Comparison of ENCODE assay signal across 13 cellular contexts in the genomic region with DNA sequence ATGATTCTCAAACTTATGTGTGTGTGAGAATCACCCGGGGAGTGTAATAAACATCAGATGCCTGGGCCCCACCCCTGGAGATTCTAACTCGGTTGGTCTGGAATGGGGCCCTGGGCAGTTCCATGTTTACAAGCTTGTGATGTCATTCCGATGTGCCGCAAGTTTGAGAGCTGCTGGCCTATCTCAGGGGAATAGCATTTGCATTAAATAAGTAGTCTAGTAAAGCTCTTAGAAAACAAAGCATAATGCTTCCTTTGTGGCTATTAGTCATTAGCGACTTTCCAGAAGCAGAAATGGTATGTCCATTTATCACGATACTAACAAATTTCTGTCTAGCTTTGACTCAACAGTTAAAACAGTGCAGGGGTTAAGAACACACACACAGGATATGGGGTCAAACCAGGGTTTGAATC. TPM values are rescaled to one million over a fixed set of nuclear protein-coding genes. Genes with fewer than 3 reads are reported as not detected.
DNase-seq lines count a peak whose midpoint lies in the region; ATAC-seq and TF ChIP-seq lines count a peak whose summit lies in the region.
"Had no signal": no experiment of that assay in that cellular context is flagged by ENCODE, and none has a peak within 500 bp of the region (broad histone marks: within the 10 kb centered on the region; RNA-seq: fewer than 3 reads in every experiment).

No MANE protein-coding gene starts in this region.

- TF ChIP-seq POLR2A in vagina (IDR thresholded peaks at IDR 0.05) = no peak

- intact Hi-C loops in vagina (cut with DNase I) (no loop called here), aorta (cut with DNase I) (no loop called here)

- DNase-seq in AG08395 (ENCODE audit: low spot score) = peak; percentile 47
- peak; percentile 93 for DNase-seq in HCEC 1CT
- peak; percentile 51 to 58 for DNase-seq in SJCRH30
- DNase-seq in glomerular endothelial cell (ENCODE audit: extremely low read depth, low read depth, low spot score) = peak; percentile 76
- no peak for DNase-seq in vagina (ENCODE audit: extremely low spot score in 2 of 2)
- no peak for DNase-seq in NCI-H2171 treated with DMSO at 0.1 percent for 48 hours (lab: John Stamatoyannopoulos, UW)
- DNase-seq in aorta = no peak
- DNase-seq: activated B cell treated with CpG ODN at 0.5 μM for 24 hours; activated naive CD4-positive, alpha-beta T cell; Kasumi-1; stimulated activated naive CD4-positive, alpha-beta T cell had no signal

- TF ChIP-seq CTCF in vagina (IDR thresholded peaks at IDR 0.05) = no peak

- H3K4me1 ChIP-seq in SJCRH30 = peaks cover 9% of the 10 kb centered on the region
- H3K4me1 ChIP-seq in vagina = no peaks in the 10 kb centered on the region
- H3K4me1 ChIP-seq in aorta (ENCODE audit: control insufficient read depth in 1 of 2, insufficient read depth in 2 of 2, low read length in 2 of 2) = no peaks in the 10 kb centered on the region
- H3K4me1 ChIP-seq: BLaER1 had no signal

- no peaks in the 10 kb centered on the region for H3K27me3 ChIP-seq in SJCRH30
- no peaks in the 10 kb centered on the region for H3K27me3 ChIP-seq in vagina
- no peaks in the 10 kb centered on the region for H3K27me3 ChIP-seq in aorta (ENCODE audit: control insufficient read depth in 1 of 2, insufficient read depth in 2 of 2, low read length in 1 of 2)
- H3K27me3 ChIP-seq: BLaER1 had no signal

- H3K4me3 ChIP-seq in SJCRH30 (peak overlapping the region; percentile 10; the same call in 1 of the 2 replicates), vagina (no peak overlapping the region), aorta (ENCODE audit: low read length in 2 of 2) (no peak overlapping the region)
- H3K4me3 ChIP-seq: BLaER1 had no signal

- 7 to 15% methylated on average over 6 of the region's 6 CpGs for WGBS in aorta, 2 donors

- H3K36me3 ChIP-seq in SJCRH30 (no peaks in the 10 kb centered on the region), vagina (no peaks in the 10 kb centered on the region), aorta (ENCODE audit: control insufficient read depth in 1 of 2, insufficient read depth in 2 of 2, low read length in 1 of 2) (no peaks in the 10 kb centered on the region)
- H3K36me3 ChIP-seq: BLaER1 had no signal

- H3K27ac ChIP-seq in SJCRH30 = no peak overlapping the region
- H3K27ac ChIP-seq in vagina = no peak overlapping the region
- H3K27ac ChIP-seq in aorta (ENCODE audit: low read depth in 1 of 2, low read length in 2 of 2) = no peak overlapping the region
- H3K27ac ChIP-seq: BLaER1 had no signal

- H3K9me3 ChIP-seq in SJCRH30 (replicated peaks) = no peaks in the 10 kb centered on the region
- H3K9me3 ChIP-seq in vagina = no peaks in the 10 kb centered on the region
- no peaks in the 10 kb centered on the region for H3K9me3 ChIP-seq in aorta (ENCODE audit: control insufficient read depth, low read length)
- H3K9me3 ChIP-seq: BLaER1 had no signal

- ATAC-seq in HG03457 (IDR thresholded peaks at IDR 0.05; ENCODE audit: unreplicated experiment) = no peak
- no peak for ATAC-seq in aorta (ENCODE audit: low FRiP score)

RNA-seq across cellular contexts. Expression of gene PGBD4, which starts 20.9 kb away (rescaled TPM):
- total RNA-seq in SJCRH30 (2014; rRNA removed; shearing (Covaris generic)) = 1.9 and 2.5 TPM in 2 replicates
- total RNA-seq in glomerular endothelial cell = 1.1 and 1.5 TPM in 2 replicates
- total RNA-seq in vagina = 1.5 TPM
- 1 to 10 TPM; 1.7 TPM for total RNA-seq in aorta
- 1 to 10 TPM in 1 of 2 donors, under 1 TPM in 1; 0.13 to 1.4 TPM for polyA plus RNA-seq in aorta

RNA-seq across cellular contexts. Expression of gene EMC7, which starts 21.1 kb away (rescaled TPM):
- 32.5 and 33.4 TPM in 2 replicates for total RNA-seq in SJCRH30 (2014; rRNA removed; shearing (Covaris generic))
- total RNA-seq in glomerular endothelial cell (37.1 and 58.6 TPM in 2 replicates), vagina (31.4 TPM), aorta (10 to 100 TPM; 53.5 to 60.1 TPM)
- polyA plus RNA-seq in aorta = 10 to 100 TPM; 65.4 to 91.5 TPM

Comparison
In these comparisons a context has a peak if more than half of its experiments do, and no peak if none do; other contexts are left out.
1. DNase-seq: peak in AG08395 (single experiment), HCEC 1CT (single experiment), SJCRH30 (2 of 2) and glomerular endothelial cell (single experiment); none in vagina (0 of 2), NCI-H2171 treated with DMSO at 0.1 percent for 48 hours (single experiment) and aorta (0 of 2).